Comparison of ENCODE assay signal across 2 cellular contexts in the genomic region with DNA sequence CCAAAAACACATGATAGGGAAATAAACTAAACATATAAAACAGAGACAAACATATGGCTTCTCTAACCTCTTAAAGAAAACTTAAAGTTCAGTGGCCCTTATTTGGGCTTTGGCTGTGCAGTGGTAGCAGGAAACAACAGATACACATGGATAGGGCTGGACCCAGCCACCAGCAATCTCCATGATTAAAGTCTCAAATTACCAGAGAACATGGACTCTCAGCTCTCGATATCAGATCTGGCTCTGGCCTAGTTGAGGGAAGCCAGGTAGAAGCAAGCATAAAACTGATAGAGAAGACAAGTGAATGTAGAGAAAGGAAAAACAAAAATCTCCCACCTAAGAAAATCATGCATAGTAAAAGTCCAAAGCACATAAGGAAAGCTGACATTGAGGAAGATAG.
TF ChIP-seq lines count a peak whose summit lies in the region.

No MANE protein-coding gene starts in this region.

TF ChIP-seq in GM23338, 12 proteins besides CTCF, POLR2A, EP300 and RAD21 (continued from another document):
- TF ChIP-seq STAT1 (IDR thresholded peaks at IDR 0.05; ENCODE audit: unreplicated experiment), result no peak

TF ChIP-seq in liver, 16 proteins besides CTCF, POLR2A, EP300 and RAD21:
- peak in 1 of 2 donors; percentile 31 for TF ChIP-seq HNF4A (conservative IDR thresholded peaks at IDR 0.05)
- no peak for TF ChIP-seq FOXA2 (IDR thresholded peaks at IDR 0.05)
- TF ChIP-seq NR2F2 (IDR thresholded peaks at IDR 0.05), result no peak
- TF ChIP-seq FOXA1 (IDR thresholded peaks at IDR 0.05), result no peak
- no peak for TF ChIP-seq RXRA (IDR thresholded peaks at IDR 0.05)
- no peak for TF ChIP-seq TAF1 (conservative IDR thresholded peaks at IDR 0.05)
- TF ChIP-seq, protein P1, sequence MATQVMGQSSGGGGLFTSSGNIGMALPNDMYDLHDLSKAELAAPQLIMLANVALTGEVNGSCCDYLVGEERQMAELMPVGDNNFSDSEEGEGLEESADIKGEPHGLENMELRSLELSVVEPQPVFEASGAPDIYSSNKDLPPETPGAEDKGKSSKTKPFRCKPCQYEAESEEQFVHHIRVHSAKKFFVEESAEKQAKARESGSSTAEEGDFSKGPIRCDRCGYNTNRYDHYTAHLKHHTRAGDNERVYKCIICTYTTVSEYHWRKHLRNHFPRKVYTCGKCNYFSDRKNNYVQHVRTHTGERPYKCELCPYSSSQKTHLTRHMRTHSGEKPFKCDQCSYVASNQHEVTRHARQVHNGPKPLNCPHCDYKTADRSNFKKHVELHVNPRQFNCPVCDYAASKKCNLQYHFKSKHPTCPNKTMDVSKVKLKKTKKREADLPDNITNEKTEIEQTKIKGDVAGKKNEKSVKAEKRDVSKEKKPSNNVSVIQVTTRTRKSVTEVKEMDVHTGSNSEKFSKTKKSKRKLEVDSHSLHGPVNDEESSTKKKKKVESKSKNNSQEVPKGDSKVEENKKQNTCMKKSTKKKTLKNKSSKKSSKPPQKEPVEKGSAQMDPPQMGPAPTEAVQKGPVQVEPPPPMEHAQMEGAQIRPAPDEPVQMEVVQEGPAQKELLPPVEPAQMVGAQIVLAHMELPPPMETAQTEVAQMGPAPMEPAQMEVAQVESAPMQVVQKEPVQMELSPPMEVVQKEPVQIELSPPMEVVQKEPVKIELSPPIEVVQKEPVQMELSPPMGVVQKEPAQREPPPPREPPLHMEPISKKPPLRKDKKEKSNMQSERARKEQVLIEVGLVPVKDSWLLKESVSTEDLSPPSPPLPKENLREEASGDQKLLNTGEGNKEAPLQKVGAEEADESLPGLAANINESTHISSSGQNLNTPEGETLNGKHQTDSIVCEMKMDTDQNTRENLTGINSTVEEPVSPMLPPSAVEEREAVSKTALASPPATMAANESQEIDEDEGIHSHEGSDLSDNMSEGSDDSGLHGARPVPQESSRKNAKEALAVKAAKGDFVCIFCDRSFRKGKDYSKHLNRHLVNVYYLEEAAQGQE (IDR thresholded peaks at IDR 0.05), result no peak
- TF ChIP-seq, protein P2, sequence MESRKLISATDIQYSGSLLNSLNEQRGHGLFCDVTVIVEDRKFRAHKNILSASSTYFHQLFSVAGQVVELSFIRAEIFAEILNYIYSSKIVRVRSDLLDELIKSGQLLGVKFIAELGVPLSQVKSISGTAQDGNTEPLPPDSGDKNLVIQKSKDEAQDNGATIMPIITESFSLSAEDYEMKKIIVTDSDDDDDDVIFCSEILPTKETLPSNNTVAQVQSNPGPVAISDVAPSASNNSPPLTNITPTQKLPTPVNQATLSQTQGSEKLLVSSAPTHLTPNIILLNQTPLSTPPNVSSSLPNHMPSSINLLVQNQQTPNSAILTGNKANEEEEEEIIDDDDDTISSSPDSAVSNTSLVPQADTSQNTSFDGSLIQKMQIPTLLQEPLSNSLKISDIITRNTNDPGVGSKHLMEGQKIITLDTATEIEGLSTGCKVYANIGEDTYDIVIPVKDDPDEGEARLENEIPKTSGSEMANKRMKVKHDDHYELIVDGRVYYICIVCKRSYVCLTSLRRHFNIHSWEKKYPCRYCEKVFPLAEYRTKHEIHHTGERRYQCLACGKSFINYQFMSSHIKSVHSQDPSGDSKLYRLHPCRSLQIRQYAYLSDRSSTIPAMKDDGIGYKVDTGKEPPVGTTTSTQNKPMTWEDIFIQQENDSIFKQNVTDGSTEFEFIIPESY (IDR thresholded peaks at IDR 0.05), result no peak
- peak; percentile 32 for TF ChIP-seq YY1 (IDR thresholded peaks at IDR 0.05)
- TF ChIP-seq, protein P3, sequence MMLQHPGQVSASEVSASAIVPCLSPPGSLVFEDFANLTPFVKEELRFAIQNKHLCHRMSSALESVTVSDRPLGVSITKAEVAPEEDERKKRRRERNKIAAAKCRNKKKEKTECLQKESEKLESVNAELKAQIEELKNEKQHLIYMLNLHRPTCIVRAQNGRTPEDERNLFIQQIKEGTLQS (IDR thresholded peaks at IDR 0.05), result no peak
